Comparison of ENCODE assay signal across 25 cellular contexts in the genomic region with DNA sequence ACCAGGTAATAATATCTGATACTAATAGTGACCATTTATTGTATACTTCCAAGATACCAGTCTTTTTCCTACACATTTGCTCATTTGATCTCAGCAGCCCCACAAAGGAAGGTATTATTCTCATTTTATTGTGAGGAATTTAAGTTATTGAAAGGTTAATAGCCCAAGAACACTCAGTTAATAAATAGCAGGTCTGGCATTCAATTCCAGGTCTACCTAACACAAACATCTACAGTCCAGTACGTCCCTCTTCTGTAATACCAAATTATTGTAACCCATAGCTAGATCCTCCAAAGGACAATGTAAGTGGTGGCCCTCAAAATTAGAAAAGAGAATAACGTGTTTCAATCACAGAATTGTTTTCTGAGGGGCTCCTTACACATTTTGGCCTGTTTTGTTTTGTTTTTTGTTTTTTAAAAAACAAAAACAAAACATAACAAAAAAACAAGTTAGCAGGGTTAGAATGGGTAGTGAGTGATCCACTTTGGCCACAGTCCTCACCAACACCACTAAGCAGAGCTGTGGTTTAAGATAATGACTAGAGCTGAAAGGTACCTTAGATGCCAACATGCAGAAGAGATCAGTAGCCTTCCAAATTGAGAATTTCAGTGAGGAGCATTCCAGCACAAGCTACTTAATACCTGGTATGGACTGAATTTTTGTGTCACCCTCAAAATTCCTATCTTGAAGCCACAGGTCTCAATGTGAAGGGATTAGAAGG.
"Had no signal": no experiment of that assay in that cellular context is flagged by ENCODE, and none has a peak within 500 bp of the region (broad histone marks: within the 10 kb centered on the region; RNA-seq: fewer than 3 reads in every experiment).

No MANE protein-coding gene starts in this region.

- H3K4me3 Mint-ChIP-seq: activated B cell treated with CpG ODN at 0.5 μM for 24 hours; activated CD4-positive, alpha-beta T cell treated with anti-CD3 and anti-CD28 coated beads for 36 hours; activated naive CD8-positive, alpha-beta T cell; activated T-cell treated with anti-CD3 and anti-CD28 coated beads, Interleukin-2, amount 50 U/mL, for 24 hours; activated T-helper 17 cell treated with anti-CD3 and anti-CD28 coated beads, Interleukin-2, amount 50 U/mL, for 72 hours; memory B cell; nephron progenitor cell had no signal

- H3K27ac Mint-ChIP-seq: activated B cell treated with CpG ODN at 0.5 μM for 24 hours; activated CD4-positive, alpha-beta T cell treated with anti-CD3 and anti-CD28 coated beads for 36 hours; activated naive CD8-positive, alpha-beta T cell; activated T-cell treated with anti-CD3 and anti-CD28 coated beads, Interleukin-2, amount 50 U/mL, for 24 hours; activated T-helper 17 cell treated with anti-CD3 and anti-CD28 coated beads, Interleukin-2, amount 50 U/mL, for 72 hours; memory B cell; nephron progenitor cell had no signal

- H3K9me3 Mint-ChIP-seq: activated B cell treated with CpG ODN at 0.5 μM for 24 hours; activated T-cell treated with anti-CD3 and anti-CD28 coated beads, Interleukin-2, amount 50 U/mL, for 24 hours; activated T-helper 17 cell treated with anti-CD3 and anti-CD28 coated beads, Interleukin-2, amount 50 U/mL, for 72 hours; memory B cell; nephron progenitor cell had no signal

- H3K9me3 ChIP-seq: adrenal gland, heart left ventricle, mucosa of descending colon, sigmoid colon, spleen, upper lobe of left lung had no signal

- H3K4me3 ChIP-seq: adrenal gland, heart left ventricle, mucosa of descending colon, sigmoid colon, spleen, upper lobe of left lung had no signal

- H3K36me3 ChIP-seq: adrenal gland, heart left ventricle, sigmoid colon, upper lobe of left lung had no signal

- H3K27me3 Mint-ChIP-seq: activated B cell treated with CpG ODN at 0.5 μM for 24 hours; activated CD4-positive, alpha-beta T cell treated with anti-CD3 and anti-CD28 coated beads for 36 hours; activated naive CD8-positive, alpha-beta T cell; activated T-cell treated with anti-CD3 and anti-CD28 coated beads, Interleukin-2, amount 50 U/mL, for 24 hours; activated T-helper 17 cell treated with anti-CD3 and anti-CD28 coated beads, Interleukin-2, amount 50 U/mL, for 72 hours; memory B cell had no signal

- H3K27me3 ChIP-seq: adrenal gland, heart left ventricle, sigmoid colon, spleen, upper lobe of left lung had no signal

- H3K4me1 Mint-ChIP-seq: activated B cell treated with CpG ODN at 0.5 μM for 24 hours; activated T-helper 17 cell treated with anti-CD3 and anti-CD28 coated beads, Interleukin-2, amount 50 U/mL, for 72 hours; nephron progenitor cell had no signal

- H3K27ac ChIP-seq: adrenal gland, heart left ventricle, sigmoid colon, spleen, upper lobe of left lung had no signal

- DNase-seq: activated B cell treated with CpG ODN at 0.5 μM for 24 hours; activated CD4-positive, alpha-beta T cell treated with anti-CD3 and anti-CD28 coated beads for 36 hours; activated CD4-positive, alpha-beta T cell treated with anti-CD3 and anti-CD28 coated beads, Interleukin-2, amount 50 U/mL, for 4 hours; activated CD8-positive, alpha-beta memory T cell treated with anti-CD3 and anti-CD28 coated beads for 24 hours; activated CD8-positive, alpha-beta memory T cell treated with anti-CD3 and anti-CD28 coated beads, Interleukin-2, amount 50 U/mL, for 4 hours; activated naive CD4-positive, alpha-beta T cell; activated T-cell treated with anti-CD3 and anti-CD28 coated beads, Interleukin-2, amount 50 U/mL, for 24 hours; adrenal gland; cerebellar nuclear complex; cortex of kidney; heart left ventricle; left ventricle myocardium superior; mucosa of descending colon; nephron progenitor cell; nucleus accumbens; posterior cingulate gyrus; sigmoid colon; spleen; stimulated activated CD4-positive, alpha-beta T cell treated with anti-CD3 and anti-CD28 coated beads, Interleukin-4, amount 100 ng/mL, for 24 hours; stimulated activated naive CD8-positive, alpha-beta T cell treated with anti-CD3 and anti-CD28 coated beads, Interleukin-15, Interleukin-2, amounts not matched to agents 100 U/mL and 50 U/mL, for 24 hours; T-helper 1 cell; upper lobe of left lung had no signal

- ATAC-seq: activated CD4-positive, alpha-beta T cell treated with anti-CD3 and anti-CD28 coated beads for 36 hours; activated T-helper 17 cell treated with anti-CD3 and anti-CD28 coated beads, Interleukin-2, amount 50 U/mL, for 72 hours; heart left ventricle; left ventricle myocardium superior; mucosa of descending colon; stimulated activated naive CD8-positive, alpha-beta T cell treated with anti-CD3 and anti-CD28 coated beads, Interleukin-15, Interleukin-2, amounts not matched to agents 100 U/mL and 50 U/mL, for 24 hours had no signal
